Comparison of ENCODE assay signal across 24 cellular contexts in the genomic region with DNA sequence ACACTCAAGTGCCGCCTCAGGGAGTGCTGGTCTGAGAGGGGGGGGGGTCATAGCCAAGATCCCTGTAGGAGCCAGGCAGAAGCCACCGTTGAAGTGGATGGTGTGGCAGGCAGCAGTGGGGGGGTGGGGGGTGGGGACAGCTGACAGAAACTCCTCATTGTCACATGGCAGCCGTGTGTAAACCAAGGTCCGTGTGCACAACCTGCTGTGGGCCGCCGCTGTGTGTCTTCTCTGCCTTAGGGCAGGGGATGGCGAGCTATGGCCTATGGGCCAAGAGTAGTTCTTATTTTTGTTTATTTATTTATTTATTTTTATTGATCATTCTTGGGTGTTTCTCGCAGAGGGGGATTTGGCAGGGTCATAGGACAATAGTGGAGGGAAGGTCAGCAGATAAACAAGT. TPM values are rescaled to one million over a fixed set of nuclear protein-coding genes. Genes with fewer than 3 reads are reported as not detected.
DNase-seq lines count a peak whose midpoint lies in the region; ATAC-seq, FAIRE-seq and TF ChIP-seq lines count a peak whose summit lies in the region.
"Had no signal": no experiment of that assay in that cellular context is flagged by ENCODE, and none has a peak within 500 bp of the region (broad histone marks: within the 10 kb centered on the region; RNA-seq: fewer than 3 reads in every experiment).

No MANE protein-coding gene starts in this region.

- no peak for FAIRE-seq in kidney (lab: Jason Lieb, UNC)
- FAIRE-seq: GM12878, RCC 7860 had no signal

- H2AFZ ChIP-seq in osteoblast (ENCODE audit: low read length): no peak overlapping the region
- H2AFZ ChIP-seq in MM.1S (ENCODE audit: low read length): no peak overlapping the region
- H2AFZ ChIP-seq: GM23338 had no signal

- no peaks in the 10 kb centered on the region for H3K9me2 ChIP-seq in MM.1S (replicated peaks; ENCODE audit: insufficient read depth, low read length)

- no peak for ATAC-seq in upper lobe of left lung (ENCODE audit: low FRiP score in 2 of 2)
- no peak for ATAC-seq in activated T-cell treated with anti-CD3 and anti-CD28 coated beads, Interleukin-2, amount 50 U/mL, for 72 hours (replicated peaks in 1 of 2)
- ATAC-seq: GM12878, GM23338, Right ventricle myocardium inferior had no signal

- no peak overlapping the region for H3K27ac Mint-ChIP-seq in activated T-cell treated with anti-CD3 and anti-CD28 coated beads, Interleukin-2, amount 50 U/mL, for 72 hours
- H3K27ac Mint-ChIP-seq: B cell, CD14-positive monocyte, GM23338 had no signal

- H4K20me1 ChIP-seq in osteoblast (ENCODE audit: insufficient read depth, low read length) (peaks cover 43% of the 10 kb centered on the region), MM.1S (ENCODE audit: insufficient read depth, low read length) (no peaks in the 10 kb centered on the region)

- H3K4me3 ChIP-seq in AG04450 (ENCODE audit: low read depth, low read length): no peak overlapping the region
- no peak overlapping the region for H3K4me3 ChIP-seq in kidney (ENCODE audit: low read length in 2 of 2)
- no peak overlapping the region for H3K4me3 ChIP-seq in osteoblast (ENCODE audit: insufficient read depth, low read length)
- H3K4me3 ChIP-seq in upper lobe of left lung: no peak overlapping the region
- H3K4me3 ChIP-seq in MM.1S (ENCODE audit: low read length): no peak overlapping the region
- H3K4me3 ChIP-seq: GM12878, GM23338, SJSA1 had no signal

- peaks cover 22% of the 10 kb centered on the region for H3K4me1 Mint-ChIP-seq in activated T-cell treated with anti-CD3 and anti-CD28 coated beads, Interleukin-2, amount 50 U/mL, for 72 hours (ENCODE audit: low read depth)

- no peak for TF ChIP-seq POLR2A in upper lobe of left lung (IDR thresholded peaks at IDR 0.05)

- H3K36me3 Mint-ChIP-seq in activated T-cell treated with anti-CD3 and anti-CD28 coated beads, Interleukin-2, amount 50 U/mL, for 72 hours (ENCODE audit: insufficient read depth in 2 of 2): peaks cover 28 to 48% of the 10 kb centered on the region in 2 donors

- H3K4me1 ChIP-seq in kidney (ENCODE audit: control insufficient read depth in 1 of 2, insufficient read depth in 1 of 2, low read depth in 1 of 2, low read length in 2 of 2) (peaks cover 3 to 15% of the 10 kb centered on the region in 2 donors), osteoblast (ENCODE audit: insufficient read depth, low read length) (no peaks in the 10 kb centered on the region), upper lobe of left lung (peaks cover 7 to 30% (median 17%) of the 10 kb centered on the region in 4 donors), MM.1S (ENCODE audit: low read length) (no peaks in the 10 kb centered on the region)
- H3K4me1 ChIP-seq: SJSA1 had no signal

- 79 to 88% methylated on average over 7 to 8 of the region's 8 CpGs for WGBS in upper lobe of left lung, 2 donors

- H3K9me3 ChIP-seq in AG04450 (ENCODE audit: control insufficient read depth, insufficient read depth, low read length): peaks cover 2% of the 10 kb centered on the region
- no peaks in the 10 kb centered on the region for H3K9me3 ChIP-seq in kidney (ENCODE audit: control insufficient read depth in 1 of 2, low read length in 2 of 2)
- H3K9me3 ChIP-seq in osteoblast (ENCODE audit: low read depth, low read length): no peaks in the 10 kb centered on the region
- no peaks in the 10 kb centered on the region for H3K9me3 ChIP-seq in upper lobe of left lung
- H3K9me3 ChIP-seq in MM.1S (replicated peaks; ENCODE audit: insufficient read depth, low read length): no peaks in the 10 kb centered on the region
- H3K9me3 ChIP-seq: SJSA1 had no signal

- CTCF ChIA-PET in AG04450 (lab: Charles Lee) (no interaction called here), RWPE1 (lab: Yijun Ruan, JAX) (no interaction called here)

- H3F3A ChIP-seq in MM.1S (ENCODE audit: insufficient read depth, low read length): peaks cover 48% of the 10 kb centered on the region

- H3K79me2 ChIP-seq in osteoblast (ENCODE audit: insufficient read depth, low read length) (peaks cover 24% of the 10 kb centered on the region), MM.1S (ENCODE audit: low read length) (peaks cover 28% of the 10 kb centered on the region)

- no peak for DNase-seq in AG04450 (ENCODE audit: low read depth, low spot score)
- DNase-seq in RWPE1 (ENCODE audit: low spot score): no peak
- peak; percentile 16 for DNase-seq in kidney
- DNase-seq in osteoblast (ENCODE audit: insufficient read length, low spot score, missing footprints): peak; percentile 27
- DNase-seq in upper lobe of left lung: no peak
- no peak for DNase-seq in activated T-cell treated with anti-CD3 and anti-CD28 coated beads, Interleukin-2, amount 50 U/mL, for 72 hours
- no peak for DNase-seq in MM.1S
- DNase-seq in occipital lobe (lab: John Stamatoyannopoulos, UW): no peak
- DNase-seq: DND-41, HCEC 1CT, NCI-H1105, NCI-H2081 treated with DMSO at 0.1 percent for 48 hours, NCI-H2171 treated with DMSO at 0.1 percent for 48 hours, OCI-M1 had no signal

- no peaks in the 10 kb centered on the region for H3K27me3 Mint-ChIP-seq in activated T-cell treated with anti-CD3 and anti-CD28 coated beads, Interleukin-2, amount 50 U/mL, for 72 hours (ENCODE audit: low read depth)
- H3K27me3 Mint-ChIP-seq: B cell had no signal

- no peak overlapping the region for H3K4me3 Mint-ChIP-seq in activated T-cell treated with anti-CD3 and anti-CD28 coated beads, Interleukin-2, amount 50 U/mL, for 72 hours
- H3K4me3 Mint-ChIP-seq: B cell, CD14-positive monocyte, GM23338 had no signal

- intact Hi-C loops in kidney (cut with DNase I): no loop called here

- H3K27me3 ChIP-seq in AG04450 (ENCODE audit: control insufficient read depth, insufficient read depth, low read length): no peaks in the 10 kb centered on the region
- H3K27me3 ChIP-seq in osteoblast (ENCODE audit: insufficient read depth, low read length): no peaks in the 10 kb centered on the region
- no peaks in the 10 kb centered on the region for H3K27me3 ChIP-seq in upper lobe of left lung
- H3K27me3 ChIP-seq in MM.1S (replicated peaks; ENCODE audit: insufficient read depth, low read length): no peaks in the 10 kb centered on the region
- H3K27me3 ChIP-seq: SJSA1 had no signal

- H3K9me3 Mint-ChIP-seq in activated T-cell treated with anti-CD3 and anti-CD28 coated beads, Interleukin-2, amount 50 U/mL, for 72 hours: no peaks in the 10 kb centered on the region
- H3K9me3 Mint-ChIP-seq: CD14-positive monocyte had no signal

- H3K27ac ChIP-seq in AG04450 (ENCODE audit: low read depth, low read length) (peak overlapping the region; percentile 21), RWPE1 (peak overlapping the region; percentile 33; the same call in 1 of the 2 replicates), kidney (ENCODE audit: low read depth in 2 of 2, low read length in 2 of 2) (no peak overlapping the region), osteoblast (ENCODE audit: low read depth, low read length) (no peak overlapping the region), upper lobe of left lung (peak overlapping the region in 2 of 4 donors; percentile 2 to 9), MM.1S (ENCODE audit: low read length) (no peak overlapping the region)
- H3K27ac ChIP-seq: HL-60, KMS-11, SJSA1 had no signal

- no peak overlapping the region for H3K9ac ChIP-seq in kidney (ENCODE audit: low read length in 2 of 2)
- H3K9ac ChIP-seq in MM.1S (ENCODE audit: low read length): no peak overlapping the region
- H3K9ac ChIP-seq: KMS-11 had no signal

- no peak overlapping the region for H3K4me2 ChIP-seq in osteoblast (ENCODE audit: insufficient read depth, low read length)
- no peak overlapping the region for H3K4me2 ChIP-seq in MM.1S (ENCODE audit: low read depth, low read length)
- H3K4me2 ChIP-seq: GM23338, KMS-11 had no signal

- POLR2A ChIA-PET in AG04450 (lab: Yijun Ruan, JAX): no interaction called here
- POLR2A ChIA-PET in RWPE1 (lab: Yijun Ruan, JAX; ENCODE audit: low non-redundant PET): interaction anchor here (0.5 kb wide), 1 partner anchor 11 kb away, joined by 3 read pairs; no protein-coding TSS in a partner anchor

- H3K36me3 ChIP-seq in kidney (ENCODE audit: control insufficient read depth in 1 of 2, insufficient read depth in 2 of 2, low read length in 2 of 2) (peaks cover 52 to 59% of the 10 kb centered on the region in 2 donors), osteoblast (ENCODE audit: insufficient read depth, low read length) (peaks cover 79% of the 10 kb centered on the region), upper lobe of left lung (peaks cover 68 to 92% (median 90%) of the 10 kb centered on the region in 4 donors), MM.1S (replicated peaks; ENCODE audit: insufficient read depth, low read length) (peaks cover 32% of the 10 kb centered on the region)

- TF ChIP-seq EP300 in upper lobe of left lung (IDR thresholded peaks at IDR 0.05): no peak

- TF ChIP-seq CTCF in AG04450 (IDR thresholded peaks at IDR 0.05; ENCODE audit: low read depth, low read length) (no peak), RWPE1 (conservative IDR thresholded peaks at IDR 0.05; ENCODE audit: low read depth) (no peak), kidney (IDR thresholded peaks at IDR 0.05; ENCODE audit: borderline replicate concordance, extremely low read depth, insufficient read depth) (no peak), osteoblast (IDR thresholded peaks at IDR 0.05; ENCODE audit: extremely low read depth, low read depth, low read length) (no peak), upper lobe of left lung (IDR thresholded peaks at IDR 0.05) (no peak), MM.1S (IDR thresholded peaks at IDR 0.05; ENCODE audit: low read length) (no peak)

RNA-seq across cellular contexts. Expression of gene SQSTM1, which starts 13.4 kb away (rescaled TPM):
- polyA plus RNA-seq in AG04450 (2011; rRNA removed) (366 and 589 TPM in 2 replicates), kidney (ENCODE audit: insufficient read depth, low read depth, low replicate concordance) (309 TPM)
- polyA minus RNA-seq in AG04450 (2011; rRNA and poly(A)+ RNA removed): 215 and 259 TPM in 2 replicates
- total RNA-seq in kidney (249 TPM), osteoblast (826 and 992 TPM in 2 replicates), upper lobe of left lung (100 to 1,000 TPM; 390 to 666 (median 574) TPM), occipital lobe (53.5 TPM)
- total RNA-seq in activated T-cell treated with anti-CD3 and anti-CD28 coated beads, Interleukin-2, amount 50 U/mL, for 72 hours: 100 to 1,000 TPM; 213 to 226 TPM

RNA-seq across cellular contexts. Expression of gene MRNIP, which starts 24.5 kb away (rescaled TPM):
- 14.0 and 16.0 TPM in 2 replicates for polyA plus RNA-seq in AG04450 (2011; rRNA removed)
- 9.6 and 12.3 TPM in 2 replicates for polyA minus RNA-seq in AG04450 (2011; rRNA and poly(A)+ RNA removed)
- 36.6 TPM for total RNA-seq in kidney
- 25.3 TPM for polyA plus RNA-seq in kidney (ENCODE audit: insufficient read depth, low read depth, low replicate concordance)
- total RNA-seq in osteoblast: 10.1 and 12.7 TPM in 2 replicates
- 100 to 1,000 TPM in 1 of 6 donors, 10 to 100 TPM in 5; 20.7 to 142 (median 33.2) TPM for total RNA-seq in upper lobe of left lung
- total RNA-seq in activated T-cell treated with anti-CD3 and anti-CD28 coated beads, Interleukin-2, amount 50 U/mL, for 72 hours: 10 to 100 TPM; 26.4 to 33.3 TPM
- 26.7 TPM for total RNA-seq in occipital lobe

RNA-seq across cellular contexts. Expression of gene MGAT4B, which starts 27.5 kb away (rescaled TPM):
- 102 and 149 TPM in 2 replicates for polyA plus RNA-seq in AG04450 (2011; rRNA removed)
- 122 and 152 TPM in 2 replicates for polyA minus RNA-seq in AG04450 (2011; rRNA and poly(A)+ RNA removed)
- 174 TPM for total RNA-seq in kidney
- 79.4 TPM for polyA plus RNA-seq in kidney (ENCODE audit: insufficient read depth, low read depth, low replicate concordance)
- 90.5 and 95.9 TPM in 2 replicates for total RNA-seq in osteoblast
- total RNA-seq in upper lobe of left lung: 100 to 1,000 TPM; 107 to 266 (median 158) TPM
- 100 to 1,000 TPM; 101 to 108 TPM for total RNA-seq in activated T-cell treated with anti-CD3 and anti-CD28 coated beads, Interleukin-2, amount 50 U/mL, for 72 hours
- 47.4 TPM for total RNA-seq in occipital lobe

RNA-seq across cellular contexts. Expression of gene LTC4S, which starts 40.3 kb away (rescaled TPM):
- polyA plus RNA-seq in AG04450 (2011; rRNA removed) (0.40 and 0.56 TPM in 2 replicates), kidney (ENCODE audit: insufficient read depth, low read depth, low replicate concordance) (20.1 TPM)
- polyA minus RNA-seq in AG04450 (2011; rRNA and poly(A)+ RNA removed): 0.46 TPM in 1 of 2 replicates, not detected in the other
- total RNA-seq in kidney (30.6 TPM), osteoblast (1.4 and 1.5 TPM in 2 replicates), upper lobe of left lung (10 to 100 TPM in 5 of 6 donors, 1 to 10 TPM in 1; 6.7 to 33.1 (median 21.3) TPM), occipital lobe (1.7 TPM)
- total RNA-seq in activated T-cell treated with anti-CD3 and anti-CD28 coated beads, Interleukin-2, amount 50 U/mL, for 72 hours: 1 to 10 TPM; 1.5 TPM
- total RNA-seq: HT1080 had no signal

Comparison
In these comparisons a context has a peak if more than half of its experiments do, and no peak if none do; other contexts are left out.
1. DNase-seq: peak in kidney (single experiment) and osteoblast (single experiment); none in AG04450 (single experiment), RWPE1 (single experiment), upper lobe of left lung (0 of 2), activated T-cell treated with anti-CD3 and anti-CD28 coated beads, Interleukin-2, amount 50 U/mL, for 72 hours (0 of 2), MM.1S (single experiment) and occipital lobe (single experiment).
2. H3K27ac ChIP-seq: peak in AG04450 (single experiment) and RWPE1 (single experiment); none in kidney (0 of 2), osteoblast (single experiment) and MM.1S (single experiment).